8 cellular contexts compared by ENCODE assay signal in the genomic region with DNA sequence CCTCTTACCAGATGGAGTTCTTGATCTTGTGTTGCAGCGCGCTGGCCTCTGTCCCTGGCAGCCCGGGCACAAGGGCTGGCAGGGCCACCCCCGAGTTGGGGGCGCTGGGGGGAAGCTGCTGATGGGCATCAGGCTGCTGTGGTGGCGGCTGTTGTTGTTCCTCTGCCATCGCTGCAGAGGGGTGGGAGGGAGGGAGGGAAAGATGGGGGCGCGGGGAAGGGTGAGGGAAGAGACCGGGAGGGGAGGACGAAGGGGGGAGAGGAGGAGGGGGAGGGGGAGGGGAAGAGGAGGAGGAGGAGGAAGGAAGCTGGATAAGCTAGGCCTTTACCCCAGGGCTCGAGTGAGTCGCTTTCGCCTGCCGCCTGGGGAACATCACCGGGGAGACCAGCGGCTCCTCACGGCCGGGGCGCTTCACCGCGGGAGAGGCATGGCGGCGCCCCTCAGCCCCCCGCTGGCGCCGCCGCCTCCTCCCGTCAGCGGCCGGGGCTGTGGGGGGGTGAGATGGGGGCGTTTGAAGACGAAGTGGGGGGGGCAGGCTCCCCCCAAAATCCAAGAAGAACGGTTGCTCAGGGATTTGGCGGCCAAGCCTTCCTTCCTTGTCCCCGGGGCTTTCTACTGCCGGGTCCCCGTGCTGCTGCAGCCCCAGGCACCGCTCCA. TPM values are rescaled to one million over a fixed set of nuclear protein-coding genes. Genes with fewer than 3 reads are reported as not detected.
DNase-seq lines count a peak whose midpoint lies in the region; ATAC-seq and TF ChIP-seq lines count a peak whose summit lies in the region.

No MANE protein-coding gene starts in this region.

- no peaks in the 10 kb centered on the region for H3F3A ChIP-seq in smooth muscle cell (ENCODE audit: low read depth)

- peaks cover 24% of the 10 kb centered on the region for H4K20me1 ChIP-seq in smooth muscle cell (ENCODE audit: low read depth)

- no peaks in the 10 kb centered on the region for H3K36me3 ChIP-seq in smooth muscle cell (ENCODE audit: low read depth)

- TF ChIP-seq CTCF in AG09309 (IDR thresholded peaks at IDR 0.05; ENCODE audit: control insufficient read depth, insufficient read depth, low read depth, low read length, missing control alignments) (no peak), cardiac fibroblast (IDR thresholded peaks at IDR 0.05; ENCODE audit: low read depth, low read length) (no peak), smooth muscle cell (IDR thresholded peaks at IDR 0.05; ENCODE audit: borderline replicate concordance, insufficient read depth, poor library complexity, severe bottlenecking) (no peak)

- H3K27me3 ChIP-seq in smooth muscle cell (ENCODE audit: low read depth), result peaks cover 4% of the 10 kb centered on the region

- WGBS in smooth muscle cell (ENCODE audit: low lambda C conversion rate), result 0% methylated on average over 4 of the region's 39 CpGs

- DNase-seq in AG09309 (ENCODE audit: low read depth) (no peak), Kasumi-1 (lab: John Stamatoyannopoulos, UW) (peak; percentile 57 to 66), T-helper 2 cell (peak in 4 of 5 experiments; percentile 11 to 67 (median 14)), cardiac fibroblast (ENCODE audit: low read depth in 2 of 2) (peak; percentile 27 to 51), iris pigment epithelial cell (ENCODE audit: low read depth) (peak; percentile 25), smooth muscle cell (lab: John Stamatoyannopoulos, UW; ENCODE audit: unreplicated experiment) (peak; percentile 55), NCI-H2029 (lab: John Stamatoyannopoulos, UW) (no peak)

- ATAC-seq in GM19397 (IDR thresholded peaks at IDR 0.05; ENCODE audit: unreplicated experiment), result peak; percentile 25

- peak overlapping the region; percentile 93 for H2AFZ ChIP-seq in smooth muscle cell (ENCODE audit: low read depth)

- peak overlapping the region; percentile 46 for H3K27ac ChIP-seq in smooth muscle cell (ENCODE audit: low read depth)

- peaks cover 43% of the 10 kb centered on the region for H3K4me1 ChIP-seq in smooth muscle cell (ENCODE audit: low read depth)

- H3K4me2 ChIP-seq in smooth muscle cell, result peak overlapping the region; percentile 99

- peak overlapping the region; percentile 88 for H3K9ac ChIP-seq in smooth muscle cell (ENCODE audit: low read depth)

- H3K4me3 ChIP-seq in AG09309 (ENCODE audit: control insufficient read depth, low read depth, low read length), result peak overlapping the region; percentile 79
- peak overlapping the region; percentile 68 to 70 for H3K4me3 ChIP-seq in cardiac fibroblast (replicated peaks in 1 of 2; ENCODE audit: low read depth in 2 of 2, low read length in 2 of 2)
- peak overlapping the region; percentile 95 for H3K4me3 ChIP-seq in smooth muscle cell

- peaks cover 53% of the 10 kb centered on the region for H3K79me2 ChIP-seq in smooth muscle cell (ENCODE audit: low read depth)

- H3K9me3 ChIP-seq in smooth muscle cell (replicated peaks; ENCODE audit: low read depth), result no peaks in the 10 kb centered on the region

RNA-seq across cellular contexts. Expression of gene RFX7, which starts 0.4 kb away (rescaled TPM):
- total RNA-seq in smooth muscle cell, result 18.5 and 19.3 TPM in 2 replicates
- 7.7 and 8.6 TPM in 2 replicates for polyA plus RNA-seq in smooth muscle cell

Comparison
In these comparisons a context has a peak if more than half of its experiments do, and no peak if none do; other contexts are left out.
1. DNase-seq: peak in Kasumi-1 (2 of 2), T-helper 2 cell (4 of 5), cardiac fibroblast (2 of 2), iris pigment epithelial cell (single experiment) and smooth muscle cell (single experiment); none in AG09309 (single experiment) and NCI-H2029 (single experiment).
2. Peak in every context shown above with its lines, with median percentiles within 50 percentile points of each other: H3K4me3 ChIP-seq.